Comparison of ENCODE assay signal across 8 cellular contexts in the genomic region with DNA sequence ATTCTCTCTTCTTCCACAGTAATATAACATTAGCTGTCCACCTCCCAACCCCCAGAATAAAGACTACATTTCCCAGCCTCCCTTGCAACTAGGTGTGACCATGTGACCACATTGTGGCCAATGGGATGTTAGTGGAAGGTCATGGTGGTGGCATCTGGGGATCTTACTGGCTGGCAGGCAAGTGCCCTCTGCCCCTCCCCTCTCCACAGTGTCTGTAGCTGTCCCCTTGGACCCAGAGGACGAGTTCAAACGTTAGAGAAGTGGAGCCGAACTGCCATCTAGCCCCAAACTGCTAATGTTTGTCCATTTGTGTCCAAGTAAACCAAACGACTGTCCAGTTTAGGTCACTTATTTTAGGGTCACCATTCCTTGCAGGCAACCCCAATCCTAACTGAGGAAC. TPM values are rescaled to one million over a fixed set of nuclear protein-coding genes. Genes with fewer than 3 reads are reported as not detected.
DNase-seq lines count a peak whose midpoint lies in the region; ATAC-seq and FAIRE-seq lines count a peak whose summit lies in the region.

No MANE protein-coding gene starts in this region.

- no peaks in the 10 kb centered on the region; the same call in 1 of the 2 replicates for H3K27me3 ChIP-seq in H7 (ENCODE audit: control insufficient read depth, insufficient read depth, low read length)

- ATAC-seq in GM21526 (IDR thresholded peaks at IDR 0.05; ENCODE audit: low FRiP score, unreplicated experiment) (no peak), HG02798 (IDR thresholded peaks at IDR 0.05; ENCODE audit: poor library complexity, unreplicated experiment) (no peak), HG03442 (IDR thresholded peaks at IDR 0.05; ENCODE audit: unreplicated experiment) (no peak)

- H3K4me3 ChIP-seq in H7 (ENCODE audit: insufficient read depth, low read depth, low read length), result no peak overlapping the region

- in situ Hi-C loops in Caki2 (cut with HindIII; ENCODE audit: low pct_unique_long_range_greater_than_20kb, low sequenced_read_pairs), result no loop called here

- H3K36me3 ChIP-seq in H7 (replicated peaks; ENCODE audit: control insufficient read depth, insufficient read depth, low read length), result no peaks in the 10 kb centered on the region

- DNase-seq in Caki2 (ENCODE audit: low read depth) (peak; percentile 76), H7 (peak; percentile 93), RCC 7860 (ENCODE audit: low spot score) (peak; percentile 33), dermis blood vessel endothelial cell (peak; percentile 79), lung microvascular endothelial cell (ENCODE audit: low read depth in 2 of 2) (peak; percentile 68 to 78)

- FAIRE-seq in RCC 7860 (lab: Jason Lieb, UNC), result no peak

RNA-seq across cellular contexts. Expression of gene KCNG4, which starts 26.6 kb away (rescaled TPM):
- not detected in 2 replicates for total RNA-seq in Caki2 (2014; rRNA removed; shearing (Covaris generic); ENCODE audit: low replicate concordance)
- not detected in 2 replicates for total RNA-seq in H7 (2014; rRNA removed; shearing (Covaris generic))
- not detected in 2 replicates for total RNA-seq in dermis blood vessel endothelial cell
- not detected in 2 replicates for total RNA-seq in lung microvascular endothelial cell

RNA-seq across cellular contexts. Expression of gene WFDC1, which starts 28.2 kb away (rescaled TPM):
- total RNA-seq in Caki2 (2014; rRNA removed; shearing (Covaris generic); ENCODE audit: low replicate concordance), result not detected in 2 replicates
- total RNA-seq in H7 (2014; rRNA removed; shearing (Covaris generic)), result 0.59 and 0.97 TPM in 2 replicates
- not detected in 2 replicates for total RNA-seq in dermis blood vessel endothelial cell
- not detected in 2 replicates for total RNA-seq in lung microvascular endothelial cell

Comparison
In these comparisons a context has a peak if more than half of its experiments do, and no peak if none do; other contexts are left out.
1. DNase-seq: peak in every context shown above with its lines; median percentile 93 in H7; 79 in dermis blood vessel endothelial cell; 76 in Caki2; 73 in lung microvascular endothelial cell; 33 in RCC 7860.